Comparison of ENCODE assay signal across 19 cellular contexts in the genomic region with DNA sequence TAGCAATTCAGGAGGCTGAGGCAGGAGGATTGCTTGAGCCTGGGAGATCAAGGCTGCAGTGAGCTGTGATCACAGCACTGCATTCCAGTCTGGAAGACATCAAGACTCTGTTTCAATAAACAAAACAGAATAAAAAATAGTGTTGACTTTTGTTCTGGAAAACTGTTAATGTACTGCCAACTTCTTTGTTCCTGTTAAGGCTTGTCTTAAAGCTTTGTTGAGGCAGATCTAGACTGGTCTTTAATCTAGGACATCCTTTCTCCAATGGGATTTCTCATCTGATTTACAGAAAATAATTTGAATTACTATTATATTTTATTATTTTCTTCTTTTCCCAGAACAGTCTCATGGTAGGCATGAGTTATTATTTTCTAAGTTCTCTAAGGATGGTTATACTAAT.
"Had no signal": no experiment of that assay in that cellular context is flagged by ENCODE, and none has a peak within 500 bp of the region (broad histone marks: within the 10 kb centered on the region; RNA-seq: fewer than 3 reads in every experiment).

No MANE protein-coding gene starts in this region.

- DNase-seq: activated B cell treated with CpG ODN at 0.5 μM for 24 hours; activated CD4-positive, alpha-beta memory T cell treated with anti-CD3 and anti-CD28 coated beads for 36 hours; activated CD4-positive, alpha-beta T cell treated with anti-CD3 and anti-CD28 coated beads for 1 hour; activated CD4-positive, alpha-beta T cell treated with anti-CD3 and anti-CD28 coated beads, Interleukin-2, amount 10 ng/mL, durations not matched to agents 24 days and 14 days; activated gamma-delta T cell; activated naive CD4-positive, alpha-beta T cell treated with anti-CD3 and anti-CD28 coated beads for 36 hours; activated T-cell treated with anti-CD3 and anti-CD28 coated beads for 4 hours; activated T-cell treated with anti-CD3 and anti-CD28 coated beads, Interleukin-2, amount 50 U/mL, for 48 hours; amygdala; cerebellar nuclear complex; MM.1S; NCI-H510A; NCI-H526 treated with DMSO at 0.1 percent for 48 hours; NCI-H82; SIG-M5; T-helper 17 cell; T-helper 9 cell had no signal

- ATAC-seq: activated T-helper 17 cell treated with anti-CD3 and anti-CD28 coated beads, Interleukin-2, amount 50 U/mL, for 72 hours; T-helper 17 cell had no signal

- H3K27ac ChIP-seq: brain microvascular endothelial cell had no signal

- H3K27me3 ChIP-seq: brain microvascular endothelial cell had no signal
